ENCODE assay signal across 18 cellular contexts in genomic region chr1:28815533-28815932, GRCh38. TPM values are rescaled to one million over a fixed set of nuclear protein-coding genes. Genes with fewer than 3 reads are reported as not detected.
DNase-seq lines count a peak whose midpoint lies in the region; ATAC-seq and TF ChIP-seq lines count a peak whose summit lies in the region.
"Had no signal": no experiment of that assay in that cellular context is flagged by ENCODE, and none has a peak within 500 bp of the region (broad histone marks: within the 10 kb centered on the region; RNA-seq: fewer than 3 reads in every experiment).

No MANE protein-coding gene starts in this region.

- no peak overlapping the region for H3K27ac ChIP-seq in DND-41 (ENCODE audit: low read length)
- H3K27ac ChIP-seq: foreskin keratinocyte, tibial nerve had no signal

- peaks cover 12% of the 10 kb centered on the region for H3K4me1 Mint-ChIP-seq in nephron

- no peak overlapping the region for H2AFZ ChIP-seq in DND-41 (ENCODE audit: low read depth, low read length)

- H3K36me3 Mint-ChIP-seq in nephron (ENCODE audit: low read depth), result no peaks in the 10 kb centered on the region
- H3K36me3 Mint-ChIP-seq: CD14-positive monocyte; stimulated activated naive B cell treated with anti-CD40 and anti-IgM and Interleukin-4, amounts not matched to agents 10 μg/mL and 1 μg/mL and 100 μg/mL, for 72 hours had no signal

- no peaks in the 10 kb centered on the region for H3K9me3 Mint-ChIP-seq in nephron

- H4K20me1 ChIP-seq in DND-41 (ENCODE audit: insufficient read depth, low read length), result peaks cover 3% of the 10 kb centered on the region; the same call in 1 of the 2 replicates

- H3K9ac ChIP-seq in DND-41 (ENCODE audit: low read depth, low read length), result no peak overlapping the region

- H3K27me3 Mint-ChIP-seq in nephron (ENCODE audit: low read depth), result peaks cover 69% of the 10 kb centered on the region

- H3K4me3 ChIP-seq in DND-41 (ENCODE audit: low read depth in 1 of 2, low read length in 2 of 2), result no peak overlapping the region
- H3K4me3 ChIP-seq: tibial nerve had no signal

- H3K9me3 ChIP-seq in DND-41 (ENCODE audit: insufficient read depth, low read length, severe bottlenecking), result no peaks in the 10 kb centered on the region
- H3K9me3 ChIP-seq: tibial nerve had no signal

- no peak overlapping the region for H3K4me2 ChIP-seq in DND-41 (ENCODE audit: insufficient read depth, low read length)

- H3K27ac Mint-ChIP-seq in nephron, result peak overlapping the region in 2 of 3 experiments; percentile 39 to 49
- H3K27ac Mint-ChIP-seq: CD14-positive monocyte; stimulated activated naive B cell treated with anti-CD40 and anti-IgM and Interleukin-4, amounts not matched to agents 10 μg/mL and 1 μg/mL and 100 μg/mL, for 72 hours had no signal

- peak; percentile 36 for DNase-seq in NCI-H1694 treated with DMSO at 0.1 percent for 48 hours (lab: John Stamatoyannopoulos, UW)
- no peak for DNase-seq in NCI-H1694 (lab: John Stamatoyannopoulos, UW)
- peak; percentile 64 for DNase-seq in DND-41
- peak; percentile 68 for DNase-seq in RPMI8226
- DNase-seq in cortex of kidney (lab: John Stamatoyannopoulos, UW), result no peak
- no peak for DNase-seq in NCI-H345 (lab: John Stamatoyannopoulos, UW)
- DNase-seq in cerebellum (ENCODE audit: low spot score), result no peak
- DNase-seq: aorta; NCI-H2029; NCI-H526 treated with DMSO at 0.1 percent for 48 hours; PC-3; stimulated activated naive B cell treated with anti-CD40 and anti-IgM and Interleukin-4, amounts not matched to agents 10 μg/mL and 1 μg/mL and 100 μg/mL, for 72 hours had no signal

- H3K4me1 ChIP-seq in DND-41 (ENCODE audit: insufficient read depth, low read length), result no peaks in the 10 kb centered on the region
- H3K4me1 ChIP-seq: foreskin keratinocyte had no signal

- no peaks in the 10 kb centered on the region for H3K36me3 ChIP-seq in DND-41 (ENCODE audit: insufficient read depth, low read length)
- H3K36me3 ChIP-seq: tibial nerve had no signal

- peak; percentile 94 for ATAC-seq in DND-41 (ENCODE audit: insufficient read depth, low read depth)
- ATAC-seq: foreskin keratinocyte; PC-3; stimulated activated naive B cell treated with anti-CD40 and anti-IgM and Interleukin-4, amounts not matched to agents 10 μg/mL and 1 μg/mL and 100 μg/mL, for 72 hours had no signal

- no peak overlapping the region for H3K4me3 Mint-ChIP-seq in nephron
- H3K4me3 Mint-ChIP-seq: stimulated activated naive B cell treated with anti-CD40 and anti-IgM and Interleukin-4, amounts not matched to agents 10 μg/mL and 1 μg/mL and 100 μg/mL, for 72 hours had no signal

- TF ChIP-seq CTCF in DND-41 (IDR thresholded peaks at IDR 0.05; ENCODE audit: borderline replicate concordance, extremely low read depth, low read length, poor library complexity, severe bottlenecking) (no peak), nephron (IDR thresholded peaks at IDR 0.05; ENCODE audit: unreplicated experiment in 3 of 3) (no peak)

- peaks cover 9% of the 10 kb centered on the region for H3K27me3 ChIP-seq in DND-41 (ENCODE audit: insufficient read depth, low read length, poor library complexity)

- H3K79me2 ChIP-seq in DND-41 (ENCODE audit: insufficient read depth, low read length), result no peaks in the 10 kb centered on the region

RNA-seq across cellular contexts. Expression of gene OPRD1, which starts 3.6 kb away (rescaled TPM):
- total RNA-seq in cerebellum, result 0.36 TPM
- total RNA-seq: A172, aorta, endothelial cell of umbilical vein, foreskin keratinocyte, PC-3, tibial nerve had no signal

Comparison
In these comparisons a context has a peak if more than half of its experiments do, and no peak if none do; other contexts are left out.
1. DNase-seq: peak in NCI-H1694 treated with DMSO at 0.1 percent for 48 hours (single experiment), DND-41 (single experiment) and RPMI8226 (single experiment); none in NCI-H1694 (single experiment), cortex of kidney (single experiment), NCI-H345 (single experiment) and cerebellum (single experiment).